20 cellular contexts compared by ENCODE assay signal in genomic region chr17:62648954-62649294, GRCh38. TPM values are rescaled to one million over a fixed set of nuclear protein-coding genes. Genes with fewer than 3 reads are reported as not detected.
DNase-seq lines count a peak whose midpoint lies in the region; ATAC-seq and TF ChIP-seq lines count a peak whose summit lies in the region.
"Had no signal": no experiment of that assay in that cellular context is flagged by ENCODE, and none has a peak within 500 bp of the region (broad histone marks: within the 10 kb centered on the region; RNA-seq: fewer than 3 reads in every experiment).

No MANE protein-coding gene starts in this region.

- peaks cover 0 to 43% (median 31%) of the 10 kb centered on the region in 12 donors for H3K4me1 ChIP-seq in heart left ventricle
- H3K4me1 ChIP-seq in esophagus muscularis mucosa = peaks cover 28 to 34% (median 32%) of the 10 kb centered on the region in 4 donors
- no peaks in the 10 kb centered on the region for H3K4me1 ChIP-seq in urinary bladder (ENCODE audit: insufficient read depth)

- intact Hi-C loops in heart left ventricle (cut with DNase I) (loop anchor here in 1 of 10 donors (10.0 kb wide), 1 partner anchor 64 kb away; no protein-coding TSS in a partner anchor), left ventricle myocardium superior (cut with micrococcal nuclease) (no loop called here), esophagus muscularis mucosa (cut with DNase I) (no loop called here)

- ATAC-seq in heart left ventricle = no peak
- no peak for ATAC-seq in left ventricle myocardium superior
- ATAC-seq: left colon; stimulated activated naive CD8-positive, alpha-beta T cell treated with anti-CD3 and anti-CD28 coated beads, Interleukin-15, amount 100 ng/mL, for 72 hours had no signal

- H3K36me3 ChIP-seq in heart left ventricle (no peaks in the 10 kb centered on the region), esophagus muscularis mucosa (no peaks in the 10 kb centered on the region), urinary bladder (ENCODE audit: insufficient read depth) (no peaks in the 10 kb centered on the region)

- peak overlapping the region in 10 of 12 donors; percentile 25 to 83 (median 49) for H3K27ac ChIP-seq in heart left ventricle
- peak overlapping the region in 3 of 4 donors; percentile 20 to 48 (median 44) for H3K27ac ChIP-seq in esophagus muscularis mucosa (replicated peaks in 1 of 4)
- H3K27ac ChIP-seq in urinary bladder (ENCODE audit: low read depth) = peak overlapping the region; percentile 44
- H3K27ac ChIP-seq: parathyroid adenoma had no signal

- H3K9me3 ChIP-seq in heart left ventricle (no peaks in the 10 kb centered on the region), esophagus muscularis mucosa (no peaks in the 10 kb centered on the region)

- peaks cover 10% of the 10 kb centered on the region for H3K36me3 Mint-ChIP-seq in nephron (ENCODE audit: low read depth)
- H3K36me3 Mint-ChIP-seq: activated naive CD4-positive, alpha-beta T cell treated with anti-CD3 and anti-CD28 coated beads, Interleukin-2, amount 50 U/mL, for 24 hours had no signal

- TF ChIP-seq CTCF in heart left ventricle (IDR thresholded peaks at IDR 0.05) = no peak
- no peak for TF ChIP-seq CTCF in esophagus muscularis mucosa (IDR thresholded peaks at IDR 0.05)
- TF ChIP-seq CTCF in nephron (IDR thresholded peaks at IDR 0.05; ENCODE audit: unreplicated experiment in 3 of 3) = no peak

- no peaks in the 10 kb centered on the region for H3K9me3 Mint-ChIP-seq in nephron
- H3K9me3 Mint-ChIP-seq: activated naive CD4-positive, alpha-beta T cell treated with anti-CD3 and anti-CD28 coated beads, Interleukin-2, amount 50 U/mL, for 24 hours; stimulated activated naive CD8-positive, alpha-beta T cell treated with anti-CD3 and anti-CD28 coated beads, Interleukin-15, amount 100 ng/mL, for 72 hours had no signal

- TF ChIP-seq POLR2A in heart left ventricle (IDR thresholded peaks at IDR 0.05) (no peak), esophagus muscularis mucosa (IDR thresholded peaks at IDR 0.05; ENCODE audit: low read depth) (no peak)

- peak in 1 of 5 donors; percentile 23 for DNase-seq in heart left ventricle
- no peak for DNase-seq in left ventricle myocardium superior
- DNase-seq in esophagus muscularis mucosa (ENCODE audit: extremely low spot score) = no peak
- DNase-seq in HT-29 (ENCODE audit: low spot score) = no peak
- DNase-seq in stimulated activated naive CD4-positive, alpha-beta T cell treated with Interleukin-2 at 50 U/mL for 16 hours (lab: John Stamatoyannopoulos, UW) = no peak
- DNase-seq in effector CD8-positive, alpha-beta T cell (lab: John Stamatoyannopoulos, UW) = no peak
- DNase-seq: activated T-cell treated with anti-CD3 and anti-CD28 coated beads for 4 hours; dermis blood vessel endothelial cell; foreskin melanocyte; left colon; NCI-H1417; NCI-H526; SHP77 treated with DMSO at 0.1 percent for 48 hours; stimulated activated CD4-positive, alpha-beta T cell treated with anti-CD3 and anti-CD28 coated beads, Interleukin-2, amount 100 ng/mL, for 48 hours; stimulated activated naive CD8-positive, alpha-beta T cell treated with anti-CD3 and anti-CD28 coated beads, Interleukin-15, amount 100 ng/mL, for 72 hours had no signal

- no peak overlapping the region for H3K4me3 Mint-ChIP-seq in nephron
- H3K4me3 Mint-ChIP-seq: activated naive CD4-positive, alpha-beta T cell treated with anti-CD3 and anti-CD28 coated beads, Interleukin-2, amount 50 U/mL, for 24 hours; stimulated activated naive CD8-positive, alpha-beta T cell treated with anti-CD3 and anti-CD28 coated beads, Interleukin-15, amount 100 ng/mL, for 72 hours had no signal

- 54 to 68% (median 61%) methylated on average over 6 of the region's 6 CpGs for WGBS in heart left ventricle, 4 donors
- WGBS in esophagus muscularis mucosa = 68% methylated on average over 5 of the region's 6 CpGs
- WGBS in urinary bladder = 56% methylated on average over 6 of the region's 6 CpGs

- H3K4me3 ChIP-seq in heart left ventricle = no peak overlapping the region
- no peak overlapping the region for H3K4me3 ChIP-seq in esophagus muscularis mucosa
- no peak overlapping the region for H3K4me3 ChIP-seq in urinary bladder (ENCODE audit: low read depth, low read length)
- H3K4me3 ChIP-seq: skin epidermis had no signal

- no peaks in the 10 kb centered on the region for H3K27me3 Mint-ChIP-seq in nephron (ENCODE audit: low read depth)
- H3K27me3 Mint-ChIP-seq: activated naive CD4-positive, alpha-beta T cell treated with anti-CD3 and anti-CD28 coated beads, Interleukin-2, amount 50 U/mL, for 24 hours had no signal

- no peaks in the 10 kb centered on the region for H3K27me3 ChIP-seq in heart left ventricle
- peaks cover 0 to 26% (median 4%) of the 10 kb centered on the region in 4 donors for H3K27me3 ChIP-seq in esophagus muscularis mucosa

- TF ChIP-seq EP300 in esophagus muscularis mucosa (IDR thresholded peaks at IDR 0.05) = no peak

- H3K4me1 Mint-ChIP-seq in nephron = peaks cover 34% of the 10 kb centered on the region

- peak overlapping the region; percentile 56 to 72 (median 66) for H3K27ac Mint-ChIP-seq in nephron
- H3K27ac Mint-ChIP-seq: activated naive CD4-positive, alpha-beta T cell treated with anti-CD3 and anti-CD28 coated beads, Interleukin-2, amount 50 U/mL, for 24 hours; stimulated activated naive CD8-positive, alpha-beta T cell treated with anti-CD3 and anti-CD28 coated beads, Interleukin-15, amount 100 ng/mL, for 72 hours had no signal

RNA-seq across cellular contexts. Expression of gene MRC2, which starts 21.5 kb away (rescaled TPM):
- total RNA-seq in heart left ventricle = 10 to 100 TPM; 13.4 to 50.8 (median 23.3) TPM
- polyA plus RNA-seq in heart left ventricle = 10 to 100 TPM; 13.1 to 15.0 TPM
- total RNA-seq in left ventricle myocardium superior = 18.1 TPM
- total RNA-seq in esophagus muscularis mucosa = 10 to 100 TPM; 31.0 to 57.7 (median 40.4) TPM
- 206 TPM for total RNA-seq in urinary bladder
- polyA plus RNA-seq in urinary bladder = 45.1 TPM
- 2.4 and 2.8 TPM in 2 replicates for total RNA-seq in HT-29 (2014; rRNA removed; shearing (Covaris generic))
